ENCODE assay signal across 1 cellular context in the genomic region with DNA sequence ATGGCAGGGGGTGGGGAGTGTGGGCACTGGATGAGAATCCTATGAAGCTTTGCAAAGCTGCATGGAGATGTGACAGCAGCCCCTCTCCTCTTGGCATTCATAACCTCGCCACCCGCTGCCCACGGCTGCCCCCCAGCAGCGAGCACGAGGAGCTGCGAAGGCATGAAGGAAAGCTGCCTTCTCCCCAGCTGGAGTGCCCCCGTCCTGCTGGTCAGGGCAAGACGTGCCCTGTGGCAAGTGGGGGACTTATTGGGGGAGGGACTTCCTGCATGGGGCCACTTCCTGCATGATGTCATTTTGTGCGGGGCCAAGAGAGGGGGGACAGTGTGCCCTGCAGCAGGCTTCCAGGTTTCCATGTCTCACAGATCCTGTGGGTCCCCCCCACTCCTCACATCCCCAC.
TF ChIP-seq lines count a peak whose summit lies in the region.

No MANE protein-coding gene starts in this region.

TF ChIP-seq in GM23338, 12 proteins besides CTCF, POLR2A, EP300 and RAD21 (continued from another document):
- TF ChIP-seq, protein P1, sequence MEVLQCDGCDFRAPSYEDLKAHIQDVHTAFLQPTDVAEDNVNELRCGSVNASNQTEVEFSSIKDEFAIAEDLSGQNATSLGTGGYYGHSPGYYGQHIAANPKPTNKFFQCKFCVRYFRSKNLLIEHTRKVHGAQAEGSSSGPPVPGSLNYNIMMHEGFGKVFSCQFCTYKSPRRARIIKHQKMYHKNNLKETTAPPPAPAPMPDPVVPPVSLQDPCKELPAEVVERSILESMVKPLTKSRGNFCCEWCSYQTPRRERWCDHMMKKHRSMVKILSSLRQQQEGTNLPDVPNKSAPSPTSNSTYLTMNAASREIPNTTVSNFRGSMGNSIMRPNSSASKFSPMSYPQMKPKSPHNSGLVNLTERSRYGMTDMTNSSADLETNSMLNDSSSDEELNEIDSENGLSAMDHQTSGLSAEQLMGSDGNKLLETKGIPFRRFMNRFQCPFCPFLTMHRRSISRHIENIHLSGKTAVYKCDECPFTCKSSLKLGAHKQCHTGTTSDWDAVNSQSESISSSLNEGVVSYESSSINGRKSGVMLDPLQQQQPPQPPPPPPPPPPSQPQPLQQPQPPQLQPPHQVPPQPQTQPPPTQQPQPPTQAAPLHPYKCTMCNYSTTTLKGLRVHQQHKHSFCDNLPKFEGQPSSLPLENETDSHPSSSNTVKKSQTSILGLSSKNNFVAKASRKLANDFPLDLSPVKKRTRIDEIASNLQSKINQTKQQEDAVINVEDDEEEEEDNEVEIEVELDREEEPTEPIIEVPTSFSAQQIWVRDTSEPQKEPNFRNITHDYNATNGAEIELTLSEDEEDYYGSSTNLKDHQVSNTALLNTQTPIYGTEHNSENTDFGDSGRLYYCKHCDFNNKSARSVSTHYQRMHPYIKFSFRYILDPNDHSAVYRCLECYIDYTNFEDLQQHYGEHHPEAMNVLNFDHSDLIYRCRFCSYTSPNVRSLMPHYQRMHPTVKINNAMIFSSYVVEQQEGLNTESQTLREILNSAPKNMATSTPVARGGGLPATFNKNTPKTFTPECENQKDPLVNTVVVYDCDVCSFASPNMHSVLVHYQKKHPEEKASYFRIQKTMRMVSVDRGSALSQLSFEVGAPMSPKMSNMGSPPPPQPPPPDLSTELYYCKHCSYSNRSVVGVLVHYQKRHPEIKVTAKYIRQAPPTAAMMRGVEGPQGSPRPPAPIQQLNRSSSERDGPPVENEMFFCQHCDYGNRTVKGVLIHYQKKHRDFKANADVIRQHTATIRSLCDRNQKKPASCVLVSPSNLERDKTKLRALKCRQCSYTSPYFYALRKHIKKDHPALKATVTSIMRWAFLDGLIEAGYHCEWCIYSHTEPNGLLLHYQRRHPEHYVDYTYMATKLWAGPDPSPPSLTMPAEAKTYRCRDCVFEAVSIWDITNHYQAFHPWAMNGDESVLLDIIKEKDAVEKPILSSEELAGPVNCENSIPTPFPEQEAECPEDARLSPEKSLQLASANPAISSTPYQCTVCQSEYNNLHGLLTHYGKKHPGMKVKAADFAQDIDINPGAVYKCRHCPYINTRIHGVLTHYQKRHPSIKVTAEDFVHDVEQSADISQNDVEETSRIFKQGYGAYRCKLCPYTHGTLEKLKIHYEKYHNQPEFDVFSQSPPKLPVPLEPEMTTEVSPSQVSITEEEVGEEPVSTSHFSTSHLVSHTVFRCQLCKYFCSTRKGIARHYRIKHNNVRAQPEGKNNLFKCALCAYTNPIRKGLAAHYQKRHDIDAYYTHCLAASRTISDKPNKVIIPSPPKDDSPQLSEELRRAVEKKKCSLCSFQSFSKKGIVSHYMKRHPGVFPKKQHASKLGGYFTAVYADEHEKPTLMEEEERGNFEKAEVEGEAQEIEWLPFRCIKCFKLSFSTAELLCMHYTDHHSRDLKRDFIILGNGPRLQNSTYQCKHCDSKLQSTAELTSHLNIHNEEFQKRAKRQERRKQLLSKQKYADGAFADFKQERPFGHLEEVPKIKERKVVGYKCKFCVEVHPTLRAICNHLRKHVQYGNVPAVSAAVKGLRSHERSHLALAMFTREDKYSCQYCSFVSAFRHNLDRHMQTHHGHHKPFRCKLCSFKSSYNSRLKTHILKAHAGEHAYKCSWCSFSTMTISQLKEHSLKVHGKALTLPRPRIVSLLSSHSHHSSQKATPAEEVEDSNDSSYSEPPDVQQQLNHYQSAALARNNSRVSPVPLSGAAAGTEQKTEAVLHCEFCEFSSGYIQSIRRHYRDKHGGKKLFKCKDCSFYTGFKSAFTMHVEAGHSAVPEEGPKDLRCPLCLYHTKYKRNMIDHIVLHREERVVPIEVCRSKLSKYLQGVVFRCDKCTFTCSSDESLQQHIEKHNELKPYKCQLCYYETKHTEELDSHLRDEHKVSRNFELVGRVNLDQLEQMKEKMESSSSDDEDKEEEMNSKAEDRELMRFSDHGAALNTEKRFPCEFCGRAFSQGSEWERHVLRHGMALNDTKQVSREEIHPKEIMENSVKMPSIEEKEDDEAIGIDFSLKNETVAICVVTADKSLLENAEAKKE (CRISPR knock-in tag; IDR thresholded peaks at IDR 0.05) = no peak
- TF ChIP-seq, protein P2, sequence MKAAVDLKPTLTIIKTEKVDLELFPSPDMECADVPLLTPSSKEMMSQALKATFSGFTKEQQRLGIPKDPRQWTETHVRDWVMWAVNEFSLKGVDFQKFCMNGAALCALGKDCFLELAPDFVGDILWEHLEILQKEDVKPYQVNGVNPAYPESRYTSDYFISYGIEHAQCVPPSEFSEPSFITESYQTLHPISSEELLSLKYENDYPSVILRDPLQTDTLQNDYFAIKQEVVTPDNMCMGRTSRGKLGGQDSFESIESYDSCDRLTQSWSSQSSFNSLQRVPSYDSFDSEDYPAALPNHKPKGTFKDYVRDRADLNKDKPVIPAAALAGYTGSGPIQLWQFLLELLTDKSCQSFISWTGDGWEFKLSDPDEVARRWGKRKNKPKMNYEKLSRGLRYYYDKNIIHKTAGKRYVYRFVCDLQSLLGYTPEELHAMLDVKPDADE (IDR thresholded peaks at IDR 0.05) = no peak
- TF ChIP-seq CREB1 (CRISPR knock-in tag; IDR thresholded peaks at IDR 0.05; ENCODE audit: low read depth) (no peak), ZNF114 (CRISPR knock-in tag; IDR thresholded peaks at IDR 0.05) (no peak), EZH2phosphoT487 (IDR thresholded peaks at IDR 0.05; ENCODE audit: unreplicated experiment) (no peak), JUNB (IDR thresholded peaks at IDR 0.05; ENCODE audit: unreplicated experiment) (no peak), POLR2AphosphoS5 (IDR thresholded peaks at IDR 0.05; ENCODE audit: low read depth) (no peak)
